29 cellular contexts compared by ENCODE assay signal in the genomic region with DNA sequence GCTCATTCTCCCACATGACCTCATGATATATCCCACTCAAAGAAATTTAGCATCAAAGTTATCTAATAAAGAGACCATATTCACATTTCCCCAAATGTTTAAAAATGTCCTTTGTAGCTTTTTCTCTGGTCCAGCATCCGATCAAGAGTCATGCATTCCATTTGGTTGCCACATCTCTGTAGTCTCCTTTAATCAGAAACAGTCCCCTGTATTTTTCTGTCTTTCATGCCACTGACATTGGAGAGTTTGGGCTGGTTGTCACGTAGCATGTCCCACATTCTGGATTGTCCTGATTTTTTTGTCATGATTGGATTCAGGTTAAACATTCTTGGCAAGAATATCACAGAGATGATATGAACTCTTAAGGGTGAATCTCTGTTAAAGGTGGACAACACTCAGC.
DNase-seq lines count a peak whose midpoint lies in the region; ATAC-seq and TF ChIP-seq lines count a peak whose summit lies in the region.
"Had no signal": no experiment of that assay in that cellular context is flagged by ENCODE, and none has a peak within 500 bp of the region (broad histone marks: within the 10 kb centered on the region; RNA-seq: fewer than 3 reads in every experiment).

No MANE protein-coding gene starts in this region.

- H3K4me3 ChIP-seq in adipocyte (ENCODE audit: low read length), result no peak overlapping the region
- H3K4me3 ChIP-seq in foreskin fibroblast (ENCODE audit: low read depth in 1 of 2, low read length in 2 of 2), result no peak overlapping the region
- H3K4me3 ChIP-seq: body of pancreas, smooth muscle cell, thoracic aorta had no signal

- no peak overlapping the region for H3K9ac ChIP-seq in adipocyte (ENCODE audit: low read length)

- DNase-seq in GM04504 (ENCODE audit: low read depth), result peak; percentile 46
- DNase-seq in adipocyte (ENCODE audit: low read depth), result peak; percentile 93
- peak; percentile 65 to 82 for DNase-seq in foreskin fibroblast
- no peak for DNase-seq in COR-L47 (lab: John Stamatoyannopoulos, UW)
- DNase-seq in stimulated activated CD4-positive, alpha-beta T cell treated with anti-CD3 and anti-CD28 coated beads, Interleukin-2, amount 100 ng/mL, for 48 hours, result no peak
- no peak for DNase-seq in NCI-H226
- DNase-seq: activated CD4-positive, alpha-beta T cell treated with anti-CD3 and anti-CD28 coated beads, Interleukin-2, amount 50 U/mL, for 48 hours; activated naive CD4-positive, alpha-beta T cell; body of pancreas; CD4-positive, CD25-positive, alpha-beta regulatory T cell; dermis blood vessel endothelial cell; DMS79 treated with DMSO at 0.1 percent for 48 hours; endodermal cell; GOT3; Karpas-422; NCI-H1417 treated with DMSO at 0.1 percent for 48 hours; NCI-H2029 treated with DMSO at 0.1 percent for 48 hours; NCI-H526 treated with DMSO at 0.1 percent for 48 hours; nephron progenitor cell; retina; Right ventricle myocardium superior; stimulated activated CD4-positive, alpha-beta T cell treated with anti-CD3 and anti-CD28 coated beads, Interleukin-1b, Interleukin-23, amount 100 ng/mL, for 48 hours; stimulated activated naive CD8-positive, alpha-beta T cell treated with anti-CD3 and anti-CD28 coated beads, Interleukin-15, Interleukin-2, amounts not matched to agents 100 U/mL and 50 U/mL, for 24 hours; T-helper 17 cell had no signal

- no peaks in the 10 kb centered on the region for H3K27me3 ChIP-seq in adipocyte (replicated peaks; ENCODE audit: control insufficient read depth, insufficient read depth, low read length)
- H3K27me3 ChIP-seq: body of pancreas had no signal

- no peak for TF ChIP-seq CTCF in foreskin fibroblast (IDR thresholded peaks at IDR 0.05; ENCODE audit: low read depth, low read length)

- H3K36me3 ChIP-seq in adipocyte (ENCODE audit: control insufficient read depth, insufficient read depth, low read length, severe bottlenecking), result no peaks in the 10 kb centered on the region
- H3K36me3 ChIP-seq: thoracic aorta had no signal

- no peak for ATAC-seq in GM21390 (IDR thresholded peaks at IDR 0.05; ENCODE audit: unreplicated experiment)
- ATAC-seq: activated CD4-positive, CD25-positive, alpha-beta regulatory T cell treated with anti-CD3 and anti-CD28 coated beads, Interleukin-2, amount 50 U/mL, for 24 hours; body of pancreas; left lobe of liver; stimulated activated naive CD8-positive, alpha-beta T cell treated with anti-CD3 and anti-CD28 coated beads, Interleukin-15, Interleukin-2, amounts not matched to agents 100 U/mL and 50 U/mL, for 24 hours; T-helper 17 cell had no signal

- H3K9me3 ChIP-seq in adipocyte (ENCODE audit: control insufficient read depth, low read length), result no peaks in the 10 kb centered on the region
- H3K9me3 ChIP-seq: body of pancreas, thoracic aorta had no signal

- H3K4me1 ChIP-seq in adipocyte (ENCODE audit: control insufficient read depth, insufficient read depth, low read length), result peaks cover 25% of the 10 kb centered on the region

Comparison
In these comparisons a context has a peak if more than half of its experiments do, and no peak if none do; other contexts are left out.
1. DNase-seq: peak in GM04504 (single experiment), adipocyte (single experiment) and foreskin fibroblast (2 of 2); none in COR-L47 (single experiment), stimulated activated CD4-positive, alpha-beta T cell treated with anti-CD3 and anti-CD28 coated beads, Interleukin-2, amount 100 ng/mL, for 48 hours (0 of 2) and NCI-H226 (single experiment).